In the genomic region with DNA sequence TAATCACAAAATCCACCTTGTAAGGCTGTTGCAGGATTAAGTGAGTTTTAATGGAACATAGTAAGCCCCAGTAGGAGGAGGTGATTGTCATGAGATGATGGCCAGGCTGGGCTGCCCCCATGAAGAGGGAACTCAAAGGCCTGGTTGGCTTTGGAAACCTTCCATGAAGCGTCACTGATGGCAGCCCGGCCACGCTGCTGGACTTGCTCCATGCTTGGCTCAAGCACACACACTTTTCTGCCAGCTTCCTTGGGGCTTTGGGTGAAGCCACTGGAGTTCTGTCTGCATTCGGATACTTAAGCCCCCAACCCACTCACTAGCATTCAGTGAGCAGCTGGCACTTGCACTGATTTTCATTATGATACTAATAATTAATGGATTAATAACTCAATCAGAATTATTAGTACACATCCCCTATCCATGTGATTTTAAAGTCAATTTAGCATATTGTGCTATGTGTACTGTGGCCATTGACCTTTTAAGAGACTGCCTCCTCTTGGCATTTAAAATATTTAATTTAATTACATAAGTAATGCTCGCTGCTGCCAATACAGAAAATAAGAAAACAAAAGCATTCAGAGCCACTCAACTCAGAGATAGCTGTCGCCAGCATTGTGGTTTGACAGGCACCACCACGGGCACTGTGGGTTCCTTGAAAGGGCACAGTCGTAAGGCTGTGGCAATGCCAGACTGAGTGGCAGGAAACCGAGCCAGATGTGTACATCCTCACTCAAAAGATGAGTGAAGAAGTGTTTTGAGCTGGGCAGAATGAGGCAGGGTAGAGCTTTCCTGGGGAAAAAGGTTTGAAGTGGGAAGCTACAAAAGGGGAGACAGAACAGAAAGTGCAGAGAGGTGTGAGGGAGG, we compare ENCODE assay signal across 10 cellular contexts. TPM values are rescaled to one million over a fixed set of nuclear protein-coding genes. Genes with fewer than 3 reads are reported as not detected.
A peak's percentile ranks its signal among the peaks of the same experiment; 100 is the strongest.
DNase-seq lines count a peak whose midpoint lies in the region; ATAC-seq lines count a peak whose summit lies in the region.
"Had no signal": no experiment of that assay in that cellular context is flagged by ENCODE, and none has a peak within 500 bp of the region (broad histone marks: within the 10 kb centered on the region; RNA-seq: fewer than 3 reads in every experiment).

No MANE protein-coding gene starts in this region.

- intact Hi-C loops in left ventricle myocardium superior (cut with micrococcal nuclease): no loop called here

- ATAC-seq in left ventricle myocardium superior (peak; percentile 80), GM18520 (IDR thresholded peaks at IDR 0.05; ENCODE audit: unreplicated experiment) (no peak), GM21528 (IDR thresholded peaks at IDR 0.05; ENCODE audit: low FRiP score, unreplicated experiment) (no peak)

- peak; percentile 78 for DNase-seq in RPMI8226
- DNase-seq in activated T-cell treated with anti-CD3 and anti-CD28 coated beads, Interleukin-2, amount 50 U/mL, for 48 hours: peak; percentile 44 to 53
- DNase-seq in left ventricle myocardium superior: peak; percentile 66
- peak; percentile 21 to 30 for DNase-seq in stimulated activated CD8-positive, alpha-beta memory T cell treated with anti-CD3 and anti-CD28 coated beads, Interleukin-7, amount 100 ng/mL, for 1 hour (ENCODE audit: low read depth in 2 of 2)
- no peak for DNase-seq in NCI-H1092 (lab: John Stamatoyannopoulos, UW)
- no peak for DNase-seq in NOMO-1 (lab: John Stamatoyannopoulos, UW; ENCODE audit: unreplicated experiment in 2 of 2)
- DNase-seq: NCI-H526 treated with DMSO at 0.1 percent for 48 hours, testis had no signal

RNA-seq across cellular contexts. Expression of a gene that starts 15.9 kb away (rescaled TPM):
- total RNA-seq in left ventricle myocardium superior: not detected

RNA-seq across cellular contexts. Expression of a gene that starts 30.2 kb away (rescaled TPM):
- not detected for total RNA-seq in left ventricle myocardium superior

RNA-seq across cellular contexts. Expression of a gene that starts 34.0 kb away (rescaled TPM):
- not detected for total RNA-seq in left ventricle myocardium superior

RNA-seq across cellular contexts. Expression of a gene that starts 54.7 kb away (rescaled TPM):
- total RNA-seq in left ventricle myocardium superior: not detected
- total RNA-seq: testis had no signal

Comparison
In these comparisons a context has a peak if more than half of its experiments do, and no peak if none do; other contexts are left out.
1. DNase-seq: peak in RPMI8226 (single experiment), activated T-cell treated with anti-CD3 and anti-CD28 coated beads, Interleukin-2, amount 50 U/mL, for 48 hours (2 of 2), left ventricle myocardium superior (single experiment) and stimulated activated CD8-positive, alpha-beta memory T cell treated with anti-CD3 and anti-CD28 coated beads, Interleukin-7, amount 100 ng/mL, for 1 hour (2 of 2); none in NCI-H1092 (single experiment) and NOMO-1 (0 of 2).